ENCODE assay signal across 35 cellular contexts in genomic region chr1:184412472-184412871, GRCh38.
"Had no signal": no experiment of that assay in that cellular context is flagged by ENCODE, and none has a peak within 500 bp of the region (broad histone marks: within the 10 kb centered on the region; RNA-seq: fewer than 3 reads in every experiment).

No MANE protein-coding gene starts in this region.

- H3K9ac ChIP-seq: KMS-11 had no signal

- H3K36me3 ChIP-seq: MG63 had no signal

- H3K9me3 ChIP-seq: MG63 had no signal

- H3K27me3 ChIP-seq: MG63 had no signal

- H3K4me3 ChIP-seq: MG63 had no signal

- H3K4me2 ChIP-seq: KMS-11 had no signal

- H3K27ac ChIP-seq: KMS-11 had no signal

- DNase-seq: Karpas-422, Kasumi-1, MG63, MM.1S, MV-4-11, NCI-H1048, NCI-H1092, NCI-H1092 treated with DMSO at 0.1 percent for 48 hours, NCI-H1105, NCI-H1105 treated with DMSO at 0.1 percent for 48 hours, NCI-H1417, NCI-H1417 treated with DMSO at 0.1 percent for 48 hours, NCI-H1436, NCI-H1436 treated with DMSO at 0.1 percent for 48 hours, NCI-H146, NCI-H1694, NCI-H1694 treated with DMSO at 0.1 percent for 48 hours, NCI-H187, NCI-H187 treated with DMSO at 0.1 percent for 48 hours, NCI-H1930, NCI-H2029, NCI-H2029 treated with DMSO at 0.1 percent for 48 hours, NCI-H2081, NCI-H2081 treated with DMSO at 0.1 percent for 48 hours, NCI-H2107, NCI-H2171, NCI-H2171 treated with DMSO at 0.1 percent for 48 hours, NCI-H2227 treated with DMSO at 0.1 percent for 48 hours, NCI-H226, NCI-H345, NCI-H446, NCI-H446 treated with DMSO at 0.1 percent for 48 hours, NCI-H510A, NCI-H510A treated with DMSO at 0.1 percent for 48 hours had no signal
